Comparison of ENCODE assay signal across 17 cellular contexts in the genomic region with DNA sequence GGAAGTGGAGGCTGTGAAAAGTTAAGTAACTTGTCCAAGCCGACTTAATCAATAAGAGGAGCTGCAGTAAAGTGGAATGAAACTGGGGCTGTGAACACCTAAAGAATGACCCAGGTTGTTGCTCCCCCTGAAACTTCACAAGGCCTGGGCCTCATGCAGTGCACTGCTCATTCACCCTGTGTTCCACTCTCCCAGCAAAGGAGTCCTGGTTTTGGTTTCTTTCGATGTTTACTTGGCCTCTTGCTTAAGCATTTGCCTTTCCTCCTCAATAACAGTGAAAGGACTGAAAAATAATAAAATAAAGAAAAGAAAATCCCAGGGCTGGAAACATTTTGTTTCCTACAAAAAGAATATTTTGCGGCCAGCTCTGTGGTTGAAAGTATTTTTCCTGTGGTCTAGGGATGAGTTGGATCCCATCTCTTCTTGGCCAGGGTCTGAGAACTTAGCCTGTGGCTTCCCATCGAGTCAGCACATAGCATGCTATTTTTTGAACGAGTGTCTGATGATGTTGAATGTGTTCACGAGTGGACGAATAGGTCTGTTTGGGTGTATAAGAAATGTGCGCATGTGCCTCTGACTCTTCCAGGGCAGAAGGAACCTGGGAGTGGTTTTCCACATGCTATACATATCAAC.
DNase-seq lines count a peak whose midpoint lies in the region; ATAC-seq and TF ChIP-seq lines count a peak whose summit lies in the region.
"Had no signal": no experiment of that assay in that cellular context is flagged by ENCODE, and none has a peak within 500 bp of the region (broad histone marks: within the 10 kb centered on the region; RNA-seq: fewer than 3 reads in every experiment).

No MANE protein-coding gene starts in this region.

- no peak for ATAC-seq in naive thymus-derived CD4-positive, alpha-beta T cell
- ATAC-seq in GM21619 (IDR thresholded peaks at IDR 0.05; ENCODE audit: unreplicated experiment) = no peak
- ATAC-seq: heart left ventricle, PC-3 had no signal

- intact Hi-C loops in naive thymus-derived CD4-positive, alpha-beta T cell (cut with micrococcal nuclease) = no loop called here

- CTCF ChIA-PET in naive thymus-derived CD4-positive, alpha-beta T cell (lab: Charles Lee) = interaction anchor here (0.6 kb wide), 1 partner anchor 217 kb away, joined by 4 read pairs; no protein-coding TSS in a partner anchor

- DNase-seq in adipocyte (ENCODE audit: low read depth) (peak; percentile 72), fibroblast of villous mesenchyme (ENCODE audit: low read depth) (peak; percentile 71)
- no peak for DNase-seq in naive thymus-derived CD4-positive, alpha-beta T cell
- no peak for DNase-seq in activated effector memory CD4-positive, alpha-beta T cell treated with anti-CD3 and anti-CD28 coated beads, Interleukin-2, amount 50 U/mL, for 16 hours
- DNase-seq in stimulated activated CD4-positive, alpha-beta T cell treated with anti-CD3 and anti-CD28 coated beads, Interleukin-4, amount 100 ng/mL, for 1 hour = no peak
- DNase-seq: activated CD4-positive, CD25-positive, alpha-beta regulatory T cell treated with anti-CD3 and anti-CD28 coated beads, Interleukin-2, amount 50 U/mL, for 72 hours; activated effector memory CD4-positive, alpha-beta T cell treated with Interleukin-2 at 50 U/mL for 16 hours; heart left ventricle; NCI-H146; NCI-H774; nephron progenitor cell; PC-3; SJCRH30 had no signal

- H3K27ac Mint-ChIP-seq in naive thymus-derived CD4-positive, alpha-beta T cell = no peak overlapping the region
- H3K27ac Mint-ChIP-seq: B cell, nephron progenitor cell had no signal

- H3K4me2 ChIP-seq in BLaER1 treated with 17β-estradiol and CSF1 and Interleukin-3, amounts not matched to agents 10 nM and 100 nM = peak overlapping the region; percentile 38 to 97 (median 78); a peak in 21 of 22 replicates

- no peaks in the 10 kb centered on the region for H3K27me3 Mint-ChIP-seq in naive thymus-derived CD4-positive, alpha-beta T cell
- H3K27me3 Mint-ChIP-seq: B cell had no signal

- peaks cover 50 to 65% (median 63%) of the 10 kb centered on the region in 10 experiments for H3K4me1 ChIP-seq in BLaER1 treated with 17β-estradiol and CSF1 and Interleukin-3, amounts not matched to agents 10 nM and 100 nM
- H3K4me1 ChIP-seq in adipocyte (ENCODE audit: control insufficient read depth, insufficient read depth, low read length) = peaks cover 40% of the 10 kb centered on the region
- H3K4me1 ChIP-seq in skeletal muscle tissue (ENCODE audit: control insufficient read depth in 3 of 3, insufficient read depth in 3 of 3, low read length in 3 of 3) = peaks cover 12 to 32% (median 28%) of the 10 kb centered on the region in 3 donors
- H3K4me1 ChIP-seq in naive thymus-derived CD4-positive, alpha-beta T cell (ENCODE audit: control insufficient read depth in 2 of 2, insufficient read depth in 2 of 2, low read length in 2 of 2) = no peaks in the 10 kb centered on the region

- peaks cover 0 to 16% (median 7%) of the 10 kb centered on the region in 7 donors for H3K4me1 Mint-ChIP-seq in naive thymus-derived CD4-positive, alpha-beta T cell

- H3K9ac ChIP-seq in BLaER1 treated with 17β-estradiol and CSF1 and Interleukin-3, amounts not matched to agents 10 nM and 100 nM = peak overlapping the region in 2 of 11 experiments; percentile 16 to 89; a peak in 3 of 22 replicates
- peak overlapping the region; percentile 2 for H3K9ac ChIP-seq in adipocyte (ENCODE audit: low read length)
- no peak overlapping the region for H3K9ac ChIP-seq in skeletal muscle tissue (ENCODE audit: low read depth in 1 of 3, low read length in 3 of 3)

- peaks cover 0 to 13% (median 9%) of the 10 kb centered on the region in 5 donors for H3K36me3 Mint-ChIP-seq in naive thymus-derived CD4-positive, alpha-beta T cell

- H3K9me3 Mint-ChIP-seq in naive thymus-derived CD4-positive, alpha-beta T cell = peaks cover 0 to 1% (median 0%) of the 10 kb centered on the region in 11 donors
- H3K9me3 Mint-ChIP-seq: nephron progenitor cell had no signal

- H3K9me3 ChIP-seq in BLaER1 treated with 17β-estradiol and CSF1 and Interleukin-3, amounts not matched to agents 10 nM and 100 nM (replicated peaks in 1 of 11) = peaks cover 0 to 28% (median 21%) of the 10 kb centered on the region in 11 experiments; a peak in 17 of 22 replicates
- no peaks in the 10 kb centered on the region for H3K9me3 ChIP-seq in adipocyte (ENCODE audit: control insufficient read depth, low read length)
- no peaks in the 10 kb centered on the region for H3K9me3 ChIP-seq in skeletal muscle tissue (ENCODE audit: control insufficient read depth in 3 of 3, low read length in 3 of 3)
- no peaks in the 10 kb centered on the region for H3K9me3 ChIP-seq in naive thymus-derived CD4-positive, alpha-beta T cell (ENCODE audit: control insufficient read depth in 2 of 3, low read length in 3 of 3)
- H3K9me3 ChIP-seq: heart left ventricle, SJCRH30 had no signal

- no peak for TF ChIP-seq CTCF in fibroblast of villous mesenchyme (IDR thresholded peaks at IDR 0.05; ENCODE audit: insufficient read depth, low read depth, low read length)

- H3K4me3 ChIP-seq in BLaER1 treated with 17β-estradiol and CSF1 and Interleukin-3, amounts not matched to agents 10 nM and 100 nM = no peak overlapping the region
- H3K4me3 ChIP-seq in adipocyte (ENCODE audit: low read length) = no peak overlapping the region
- H3K4me3 ChIP-seq in fibroblast of villous mesenchyme (ENCODE audit: low read depth, low read length) = no peak overlapping the region
- H3K4me3 ChIP-seq in skeletal muscle tissue (ENCODE audit: low read length in 3 of 3) = no peak overlapping the region
- H3K4me3 ChIP-seq in naive thymus-derived CD4-positive, alpha-beta T cell (ENCODE audit: low read length) = no peak overlapping the region
- H3K4me3 ChIP-seq: heart left ventricle, SJCRH30 had no signal

- peak overlapping the region in 6 of 11 experiments; percentile 90 to 98 (median 98); a peak in 12 of 22 replicates for H3K27ac ChIP-seq in BLaER1 treated with 17β-estradiol and CSF1 and Interleukin-3, amounts not matched to agents 10 nM and 100 nM
- peak overlapping the region; percentile 71 for H3K27ac ChIP-seq in skeletal muscle tissue (ENCODE audit: low read depth, low read length)
- no peak overlapping the region for H3K27ac ChIP-seq in naive thymus-derived CD4-positive, alpha-beta T cell (ENCODE audit: low read depth, low read length)
- H3K27ac ChIP-seq: SJCRH30 had no signal

- H3K4me3 Mint-ChIP-seq in naive thymus-derived CD4-positive, alpha-beta T cell = no peak overlapping the region
- H3K4me3 Mint-ChIP-seq: B cell, nephron progenitor cell had no signal

- no peaks in the 10 kb centered on the region for H4K20me1 ChIP-seq in BLaER1 treated with 17β-estradiol and CSF1 and Interleukin-3, amounts not matched to agents 10 nM and 100 nM

- POLR2A ChIA-PET in naive thymus-derived CD4-positive, alpha-beta T cell (lab: Charles Lee) = interaction anchor here (0.8 kb wide), 1 partner anchor 194 kb away, joined by 3 read pairs; no protein-coding TSS in a partner anchor

- peaks cover 0 to 7% (median 0%) of the 10 kb centered on the region in 11 experiments; a peak in 1 of 22 replicates for H3K36me3 ChIP-seq in BLaER1 treated with 17β-estradiol and CSF1 and Interleukin-3, amounts not matched to agents 10 nM and 100 nM
- no peaks in the 10 kb centered on the region for H3K36me3 ChIP-seq in adipocyte (ENCODE audit: control insufficient read depth, insufficient read depth, low read length, severe bottlenecking)
- no peaks in the 10 kb centered on the region for H3K36me3 ChIP-seq in skeletal muscle tissue (ENCODE audit: control insufficient read depth in 3 of 3, insufficient read depth in 3 of 3, low read length in 3 of 3)
- H3K36me3 ChIP-seq in naive thymus-derived CD4-positive, alpha-beta T cell (ENCODE audit: control insufficient read depth in 2 of 3, insufficient read depth in 3 of 3, low read length in 3 of 3) = no peaks in the 10 kb centered on the region
- H3K36me3 ChIP-seq: heart left ventricle, SJCRH30 had no signal

- H3K27me3 ChIP-seq in BLaER1 treated with 17β-estradiol and CSF1 and Interleukin-3, amounts not matched to agents 10 nM and 100 nM = no peaks in the 10 kb centered on the region
- H3K27me3 ChIP-seq in adipocyte (replicated peaks; ENCODE audit: control insufficient read depth, insufficient read depth, low read length) = no peaks in the 10 kb centered on the region
- no peaks in the 10 kb centered on the region for H3K27me3 ChIP-seq in skeletal muscle tissue (ENCODE audit: control insufficient read depth in 3 of 3, insufficient read depth in 3 of 3, low read length in 3 of 3)
- no peaks in the 10 kb centered on the region for H3K27me3 ChIP-seq in naive thymus-derived CD4-positive, alpha-beta T cell (ENCODE audit: control insufficient read depth in 2 of 2, insufficient read depth in 2 of 2, low read length in 2 of 2)
- H3K27me3 ChIP-seq: heart left ventricle, SJCRH30 had no signal

Comparison
In these comparisons a context has a peak if more than half of its experiments do, and no peak if none do; other contexts are left out.
1. DNase-seq: peak in adipocyte (single experiment) and fibroblast of villous mesenchyme (single experiment); none in naive thymus-derived CD4-positive, alpha-beta T cell (0 of 9), activated effector memory CD4-positive, alpha-beta T cell treated with anti-CD3 and anti-CD28 coated beads, Interleukin-2, amount 50 U/mL, for 16 hours (single experiment) and stimulated activated CD4-positive, alpha-beta T cell treated with anti-CD3 and anti-CD28 coated beads, Interleukin-4, amount 100 ng/mL, for 1 hour (single experiment).